1 cellular context compared by ENCODE assay signal in the genomic region with DNA sequence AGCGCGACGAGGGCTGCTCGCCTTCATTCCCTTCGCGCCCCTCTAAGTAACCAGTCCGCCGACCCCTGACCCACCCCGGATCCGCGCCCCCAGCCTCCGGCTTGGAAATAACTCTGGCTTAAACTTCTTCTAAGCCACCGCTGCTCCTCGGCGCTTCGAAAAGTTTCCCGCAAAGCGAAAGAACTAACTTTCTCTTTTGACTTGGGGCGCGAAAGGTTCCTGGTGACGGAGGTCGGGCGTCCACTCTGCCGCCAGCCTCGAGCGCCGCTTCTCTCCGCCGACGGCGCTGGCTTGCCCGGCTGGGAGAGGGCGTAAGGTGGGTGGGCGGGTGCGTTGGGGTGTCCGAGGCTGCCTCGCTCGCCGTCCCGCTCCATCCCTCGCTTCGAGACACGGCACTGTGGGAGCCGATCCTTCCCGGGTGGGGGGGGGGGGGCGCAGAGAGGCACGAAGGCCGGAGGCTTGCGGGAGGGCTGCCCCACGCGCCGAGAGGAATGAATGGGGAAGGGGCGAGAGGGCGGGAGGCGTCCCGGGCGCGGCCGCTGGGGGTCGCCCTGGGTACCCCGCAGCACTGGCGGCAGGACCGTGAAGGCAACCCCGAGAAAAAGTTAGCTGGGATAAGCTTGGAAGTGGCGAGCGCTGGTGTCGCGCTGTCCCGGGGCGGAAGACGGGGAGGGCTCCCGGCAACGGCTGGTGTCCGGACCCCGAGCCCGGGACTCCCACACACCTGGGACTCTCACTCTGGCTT.
TF ChIP-seq lines count a peak whose summit lies in the region.

No MANE protein-coding gene starts in this region.

TF ChIP-seq in K562, 482 proteins besides CTCF, POLR2A, EP300 and RAD21 (continued from another document and continues in another):
- TF ChIP-seq, protein P1, sequence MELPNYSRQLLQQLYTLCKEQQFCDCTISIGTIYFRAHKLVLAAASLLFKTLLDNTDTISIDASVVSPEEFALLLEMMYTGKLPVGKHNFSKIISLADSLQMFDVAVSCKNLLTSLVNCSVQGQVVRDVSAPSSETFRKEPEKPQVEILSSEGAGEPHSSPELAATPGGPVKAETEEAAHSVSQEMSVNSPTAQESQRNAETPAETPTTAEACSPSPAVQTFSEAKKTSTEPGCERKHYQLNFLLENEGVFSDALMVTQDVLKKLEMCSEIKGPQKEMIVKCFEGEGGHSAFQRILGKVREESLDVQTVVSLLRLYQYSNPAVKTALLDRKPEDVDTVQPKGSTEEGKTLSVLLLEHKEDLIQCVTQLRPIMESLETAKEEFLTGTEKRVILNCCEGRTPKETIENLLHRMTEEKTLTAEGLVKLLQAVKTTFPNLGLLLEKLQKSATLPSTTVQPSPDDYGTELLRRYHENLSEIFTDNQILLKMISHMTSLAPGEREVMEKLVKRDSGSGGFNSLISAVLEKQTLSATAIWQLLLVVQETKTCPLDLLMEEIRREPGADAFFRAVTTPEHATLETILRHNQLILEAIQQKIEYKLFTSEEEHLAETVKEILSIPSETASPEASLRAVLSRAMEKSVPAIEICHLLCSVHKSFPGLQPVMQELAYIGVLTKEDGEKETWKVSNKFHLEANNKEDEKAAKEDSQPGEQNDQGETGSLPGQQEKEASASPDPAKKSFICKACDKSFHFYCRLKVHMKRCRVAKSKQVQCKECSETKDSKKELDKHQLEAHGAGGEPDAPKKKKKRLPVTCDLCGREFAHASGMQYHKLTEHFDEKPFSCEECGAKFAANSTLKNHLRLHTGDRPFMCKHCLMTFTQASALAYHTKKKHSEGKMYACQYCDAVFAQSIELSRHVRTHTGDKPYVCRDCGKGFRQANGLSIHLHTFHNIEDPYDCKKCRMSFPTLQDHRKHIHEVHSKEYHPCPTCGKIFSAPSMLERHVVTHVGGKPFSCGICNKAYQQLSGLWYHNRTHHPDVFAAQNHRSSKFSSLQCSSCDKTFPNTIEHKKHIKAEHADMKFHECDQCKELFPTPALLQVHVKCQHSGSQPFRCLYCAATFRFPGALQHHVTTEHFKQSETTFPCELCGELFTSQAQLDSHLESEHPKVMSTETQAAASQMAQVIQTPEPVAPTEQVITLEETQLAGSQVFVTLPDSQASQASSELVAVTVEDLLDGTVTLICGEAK (IDR thresholded peaks at IDR 0.05): no peak
- TF ChIP-seq, protein P1 (CRISPR knock-in tag; IDR thresholded peaks at IDR 0.05): no peak
- TF ChIP-seq RBBP5 (IDR thresholded peaks at IDR 0.05; ENCODE audit: borderline replicate concordance, insufficient read depth, low read length, poor library complexity, severe bottlenecking) (peak; percentile 60), ZNF354B (CRISPR knock-in tag; IDR thresholded peaks at IDR 0.05) (no peak), CBFA2T2 (conservative IDR thresholded peaks at IDR 0.05) (no peak), CBX5 (IDR thresholded peaks at IDR 0.05; ENCODE audit: borderline replicate concordance, low read depth) (no peak), RUNX1 (IDR thresholded peaks at IDR 0.05; ENCODE audit: low read depth) (no peak), SMAD4 (CRISPR knock-in tag; conservative IDR thresholded peaks at IDR 0.05) (no peak), MAZ (CRISPR knock-in tag; conservative IDR thresholded peaks at IDR 0.05 in 1 of 2, IDR thresholded peaks at IDR 0.05 in 1 of 2) (peak; percentile 67 to 77), ELK1 (CRISPR knock-in tag; IDR thresholded peaks at IDR 0.05) (no peak), ZNF695 (CRISPR knock-in tag; IDR thresholded peaks at IDR 0.05) (no peak), GABPB1 (CRISPR knock-in tag; IDR thresholded peaks at IDR 0.05) (peak; percentile 15), KDM5B (IDR thresholded peaks at IDR 0.05; ENCODE audit: insufficient replicate concordance, low read depth, low read length) (peak; percentile 68), SLC30A9 (CRISPR knock-in tag; IDR thresholded peaks at IDR 0.05) (no peak), FOXO4 (CRISPR knock-in tag; IDR thresholded peaks at IDR 0.05) (0 out of 2 replicates have a peak, but pooled peaks have one; percentile 42), POLR2H (tag; IDR thresholded peaks at IDR 0.05; ENCODE audit: low read depth) (peak; percentile 92)
- TF ChIP-seq, protein P2, sequence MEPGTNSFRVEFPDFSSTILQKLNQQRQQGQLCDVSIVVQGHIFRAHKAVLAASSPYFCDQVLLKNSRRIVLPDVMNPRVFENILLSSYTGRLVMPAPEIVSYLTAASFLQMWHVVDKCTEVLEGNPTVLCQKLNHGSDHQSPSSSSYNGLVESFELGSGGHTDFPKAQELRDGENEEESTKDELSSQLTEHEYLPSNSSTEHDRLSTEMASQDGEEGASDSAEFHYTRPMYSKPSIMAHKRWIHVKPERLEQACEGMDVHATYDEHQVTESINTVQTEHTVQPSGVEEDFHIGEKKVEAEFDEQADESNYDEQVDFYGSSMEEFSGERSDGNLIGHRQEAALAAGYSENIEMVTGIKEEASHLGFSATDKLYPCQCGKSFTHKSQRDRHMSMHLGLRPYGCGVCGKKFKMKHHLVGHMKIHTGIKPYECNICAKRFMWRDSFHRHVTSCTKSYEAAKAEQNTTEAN (CRISPR knock-in tag; IDR thresholded peaks at IDR 0.05): peak; percentile 1
- TF ChIP-seq, protein P3, sequence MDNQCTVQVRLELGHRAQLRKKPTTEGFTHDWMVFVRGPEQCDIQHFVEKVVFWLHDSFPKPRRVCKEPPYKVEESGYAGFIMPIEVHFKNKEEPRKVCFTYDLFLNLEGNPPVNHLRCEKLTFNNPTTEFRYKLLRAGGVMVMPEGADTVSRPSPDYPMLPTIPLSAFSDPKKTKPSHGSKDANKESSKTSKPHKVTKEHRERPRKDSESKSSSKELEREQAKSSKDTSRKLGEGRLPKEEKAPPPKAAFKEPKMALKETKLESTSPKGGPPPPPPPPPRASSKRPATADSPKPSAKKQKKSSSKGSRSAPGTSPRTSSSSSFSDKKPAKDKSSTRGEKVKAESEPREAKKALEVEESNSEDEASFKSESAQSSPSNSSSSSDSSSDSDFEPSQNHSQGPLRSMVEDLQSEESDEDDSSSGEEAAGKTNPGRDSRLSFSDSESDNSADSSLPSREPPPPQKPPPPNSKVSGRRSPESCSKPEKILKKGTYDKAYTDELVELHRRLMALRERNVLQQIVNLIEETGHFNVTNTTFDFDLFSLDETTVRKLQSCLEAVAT (IDR thresholded peaks at IDR 0.05): peak in 1 of 2 experiments; percentile 90; a peak in 3 of 4 replicates
- TF ChIP-seq, protein P4, sequence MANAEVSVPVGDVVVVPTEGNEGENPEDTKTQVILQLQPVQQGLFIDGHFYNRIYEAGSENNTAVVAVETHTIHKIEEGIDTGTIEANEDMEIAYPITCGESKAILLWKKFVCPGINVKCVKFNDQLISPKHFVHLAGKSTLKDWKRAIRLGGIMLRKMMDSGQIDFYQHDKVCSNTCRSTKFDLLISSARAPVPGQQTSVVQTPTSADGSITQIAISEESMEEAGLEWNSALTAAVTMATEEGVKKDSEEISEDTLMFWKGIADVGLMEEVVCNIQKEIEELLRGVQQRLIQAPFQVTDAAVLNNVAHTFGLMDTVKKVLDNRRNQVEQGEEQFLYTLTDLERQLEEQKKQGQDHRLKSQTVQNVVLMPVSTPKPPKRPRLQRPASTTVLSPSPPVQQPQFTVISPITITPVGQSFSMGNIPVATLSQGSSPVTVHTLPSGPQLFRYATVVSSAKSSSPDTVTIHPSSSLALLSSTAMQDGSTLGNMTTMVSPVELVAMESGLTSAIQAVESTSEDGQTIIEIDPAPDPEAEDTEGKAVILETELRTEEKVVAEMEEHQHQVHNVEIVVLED (CRISPR knock-in tag; IDR thresholded peaks at IDR 0.05): peak; percentile 21; the same call in 1 of the 2 replicates
- TF ChIP-seq, protein P5, sequence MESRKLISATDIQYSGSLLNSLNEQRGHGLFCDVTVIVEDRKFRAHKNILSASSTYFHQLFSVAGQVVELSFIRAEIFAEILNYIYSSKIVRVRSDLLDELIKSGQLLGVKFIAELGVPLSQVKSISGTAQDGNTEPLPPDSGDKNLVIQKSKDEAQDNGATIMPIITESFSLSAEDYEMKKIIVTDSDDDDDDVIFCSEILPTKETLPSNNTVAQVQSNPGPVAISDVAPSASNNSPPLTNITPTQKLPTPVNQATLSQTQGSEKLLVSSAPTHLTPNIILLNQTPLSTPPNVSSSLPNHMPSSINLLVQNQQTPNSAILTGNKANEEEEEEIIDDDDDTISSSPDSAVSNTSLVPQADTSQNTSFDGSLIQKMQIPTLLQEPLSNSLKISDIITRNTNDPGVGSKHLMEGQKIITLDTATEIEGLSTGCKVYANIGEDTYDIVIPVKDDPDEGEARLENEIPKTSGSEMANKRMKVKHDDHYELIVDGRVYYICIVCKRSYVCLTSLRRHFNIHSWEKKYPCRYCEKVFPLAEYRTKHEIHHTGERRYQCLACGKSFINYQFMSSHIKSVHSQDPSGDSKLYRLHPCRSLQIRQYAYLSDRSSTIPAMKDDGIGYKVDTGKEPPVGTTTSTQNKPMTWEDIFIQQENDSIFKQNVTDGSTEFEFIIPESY (CRISPR knock-in tag; IDR thresholded peaks at IDR 0.05): peak; percentile 4; the same call in 1 of the 2 replicates
- TF ChIP-seq, protein P6, sequence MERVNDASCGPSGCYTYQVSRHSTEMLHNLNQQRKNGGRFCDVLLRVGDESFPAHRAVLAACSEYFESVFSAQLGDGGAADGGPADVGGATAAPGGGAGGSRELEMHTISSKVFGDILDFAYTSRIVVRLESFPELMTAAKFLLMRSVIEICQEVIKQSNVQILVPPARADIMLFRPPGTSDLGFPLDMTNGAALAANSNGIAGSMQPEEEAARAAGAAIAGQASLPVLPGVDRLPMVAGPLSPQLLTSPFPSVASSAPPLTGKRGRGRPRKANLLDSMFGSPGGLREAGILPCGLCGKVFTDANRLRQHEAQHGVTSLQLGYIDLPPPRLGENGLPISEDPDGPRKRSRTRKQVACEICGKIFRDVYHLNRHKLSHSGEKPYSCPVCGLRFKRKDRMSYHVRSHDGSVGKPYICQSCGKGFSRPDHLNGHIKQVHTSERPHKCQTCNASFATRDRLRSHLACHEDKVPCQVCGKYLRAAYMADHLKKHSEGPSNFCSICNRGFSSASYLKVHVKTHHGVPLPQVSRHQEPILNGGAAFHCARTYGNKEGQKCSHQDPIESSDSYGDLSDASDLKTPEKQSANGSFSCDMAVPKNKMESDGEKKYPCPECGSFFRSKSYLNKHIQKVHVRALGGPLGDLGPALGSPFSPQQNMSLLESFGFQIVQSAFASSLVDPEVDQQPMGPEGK (CRISPR knock-in tag; IDR thresholded peaks at IDR 0.05; ENCODE audit: borderline replicate concordance): no peak
- TF ChIP-seq, protein P7, sequence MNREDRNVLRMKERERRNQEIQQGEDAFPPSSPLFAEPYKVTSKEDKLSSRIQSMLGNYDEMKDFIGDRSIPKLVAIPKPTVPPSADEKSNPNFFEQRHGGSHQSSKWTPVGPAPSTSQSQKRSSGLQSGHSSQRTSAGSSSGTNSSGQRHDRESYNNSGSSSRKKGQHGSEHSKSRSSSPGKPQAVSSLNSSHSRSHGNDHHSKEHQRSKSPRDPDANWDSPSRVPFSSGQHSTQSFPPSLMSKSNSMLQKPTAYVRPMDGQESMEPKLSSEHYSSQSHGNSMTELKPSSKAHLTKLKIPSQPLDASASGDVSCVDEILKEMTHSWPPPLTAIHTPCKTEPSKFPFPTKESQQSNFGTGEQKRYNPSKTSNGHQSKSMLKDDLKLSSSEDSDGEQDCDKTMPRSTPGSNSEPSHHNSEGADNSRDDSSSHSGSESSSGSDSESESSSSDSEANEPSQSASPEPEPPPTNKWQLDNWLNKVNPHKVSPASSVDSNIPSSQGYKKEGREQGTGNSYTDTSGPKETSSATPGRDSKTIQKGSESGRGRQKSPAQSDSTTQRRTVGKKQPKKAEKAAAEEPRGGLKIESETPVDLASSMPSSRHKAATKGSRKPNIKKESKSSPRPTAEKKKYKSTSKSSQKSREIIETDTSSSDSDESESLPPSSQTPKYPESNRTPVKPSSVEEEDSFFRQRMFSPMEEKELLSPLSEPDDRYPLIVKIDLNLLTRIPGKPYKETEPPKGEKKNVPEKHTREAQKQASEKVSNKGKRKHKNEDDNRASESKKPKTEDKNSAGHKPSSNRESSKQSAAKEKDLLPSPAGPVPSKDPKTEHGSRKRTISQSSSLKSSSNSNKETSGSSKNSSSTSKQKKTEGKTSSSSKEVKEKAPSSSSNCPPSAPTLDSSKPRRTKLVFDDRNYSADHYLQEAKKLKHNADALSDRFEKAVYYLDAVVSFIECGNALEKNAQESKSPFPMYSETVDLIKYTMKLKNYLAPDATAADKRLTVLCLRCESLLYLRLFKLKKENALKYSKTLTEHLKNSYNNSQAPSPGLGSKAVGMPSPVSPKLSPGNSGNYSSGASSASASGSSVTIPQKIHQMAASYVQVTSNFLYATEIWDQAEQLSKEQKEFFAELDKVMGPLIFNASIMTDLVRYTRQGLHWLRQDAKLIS (CRISPR knock-in tag; IDR thresholded peaks at IDR 0.05): peak; percentile 80
